Comparison of ENCODE assay signal across 20 cellular contexts in genomic region chr20:57428611-57429496, GRCh38. TPM values are rescaled to one million over a fixed set of nuclear protein-coding genes. Genes with fewer than 3 reads are reported as not detected.
DNase-seq lines count a peak whose midpoint lies in the region; TF ChIP-seq lines count a peak whose summit lies in the region.
"Had no signal": no experiment of that assay in that cellular context is flagged by ENCODE, and none has a peak within 500 bp of the region (broad histone marks: within the 10 kb centered on the region; RNA-seq: fewer than 3 reads in every experiment).

No MANE protein-coding gene starts in this region.

- no peaks in the 10 kb centered on the region for H4K20me1 ChIP-seq in neural progenitor cell (ENCODE audit: low read depth)

- no peaks in the 10 kb centered on the region for H3K9me3 Mint-ChIP-seq in CD8-positive, alpha-beta memory T cell
- no peaks in the 10 kb centered on the region for H3K9me3 Mint-ChIP-seq in neural progenitor cell
- H3K9me3 Mint-ChIP-seq: activated CD4-positive, alpha-beta T cell treated with anti-CD3 and anti-CD28 coated beads, Interleukin-2, amount 10 ng/mL, durations not matched to agents 24 days and 14 days; activated naive CD4-positive, alpha-beta T cell treated with anti-CD3 and anti-CD28 coated beads for 36 hours; dendritic cell treated with granulocyte-macrophage colony-stimulating factor and Interleukin-4, amounts not matched to agents 40 ng/mL and 50 ng/mL, for 4 days; natural killer cell had no signal

- CTCF ChIA-PET in CD8-positive, alpha-beta memory T cell (lab: Charles Lee): interaction anchor here (0.9 to 8.1 kb wide), 5 partner anchors 9 to 47 kb away, joined by 3 to 67 read pairs (median 4); no protein-coding TSS in a partner anchor

- no peaks in the 10 kb centered on the region for H3K79me2 ChIP-seq in neural progenitor cell (ENCODE audit: low read depth)

- H3K36me3 ChIP-seq in CD8-positive, alpha-beta memory T cell (ENCODE audit: insufficient read depth, low read length): no peaks in the 10 kb centered on the region
- H3K36me3 ChIP-seq in neural progenitor cell: no peaks in the 10 kb centered on the region

- no peaks in the 10 kb centered on the region for H3K36me3 Mint-ChIP-seq in CD8-positive, alpha-beta memory T cell
- no peaks in the 10 kb centered on the region for H3K36me3 Mint-ChIP-seq in neural progenitor cell
- H3K36me3 Mint-ChIP-seq: natural killer cell had no signal

- H3K27me3 Mint-ChIP-seq in CD8-positive, alpha-beta memory T cell: no peaks in the 10 kb centered on the region
- peaks cover 4% of the 10 kb centered on the region for H3K27me3 Mint-ChIP-seq in neural progenitor cell (ENCODE audit: insufficient read depth, low read depth)
- H3K27me3 Mint-ChIP-seq: activated CD4-positive, alpha-beta T cell treated with anti-CD3 and anti-CD28 coated beads, Interleukin-2, amount 10 ng/mL, durations not matched to agents 24 days and 14 days had no signal

- H3K4me1 Mint-ChIP-seq in CD8-positive, alpha-beta memory T cell: peaks cover 37 to 70% (median 56%) of the 10 kb centered on the region in 3 donors
- H3K4me1 Mint-ChIP-seq in neural progenitor cell: peaks cover 26% of the 10 kb centered on the region

- H3K4me2 ChIP-seq in neural progenitor cell: no peak overlapping the region

- no peak for TF ChIP-seq CTCF in neural progenitor cell (IDR thresholded peaks at IDR 0.05)

- H3K4me1 ChIP-seq in CD8-positive, alpha-beta memory T cell (ENCODE audit: insufficient read depth, low read length): peaks cover 45% of the 10 kb centered on the region
- H3K4me1 ChIP-seq in neural progenitor cell: peaks cover 10% of the 10 kb centered on the region

- H3K4me3 Mint-ChIP-seq in CD8-positive, alpha-beta memory T cell: no peak overlapping the region
- no peak overlapping the region for H3K4me3 Mint-ChIP-seq in neural progenitor cell
- H3K4me3 Mint-ChIP-seq: activated CD4-positive, alpha-beta T cell treated with anti-CD3 and anti-CD28 coated beads, Interleukin-2, amount 10 ng/mL, durations not matched to agents 24 days and 14 days; activated naive CD4-positive, alpha-beta T cell treated with anti-CD3 and anti-CD28 coated beads for 36 hours; dendritic cell treated with granulocyte-macrophage colony-stimulating factor and Interleukin-4, amounts not matched to agents 40 ng/mL and 50 ng/mL, for 4 days had no signal

- POLR2A ChIA-PET in CD8-positive, alpha-beta memory T cell (lab: Charles Lee): interaction anchor here (0.8 to 1.0 kb wide), 2 partner anchors 31 to 41 kb away, joined by 3 read pairs; no protein-coding TSS in a partner anchor

- H3K27me3 ChIP-seq in CD8-positive, alpha-beta memory T cell (ENCODE audit: insufficient read depth, low read length, poor library complexity, severe bottlenecking): no peaks in the 10 kb centered on the region
- H3K27me3 ChIP-seq in neural progenitor cell: no peaks in the 10 kb centered on the region

- H3F3A ChIP-seq in neural progenitor cell (ENCODE audit: low read depth): no peaks in the 10 kb centered on the region

- H3K4me3 ChIP-seq in CD8-positive, alpha-beta memory T cell (ENCODE audit: low read length): no peak overlapping the region
- no peak overlapping the region for H3K4me3 ChIP-seq in neural progenitor cell
- H3K4me3 ChIP-seq: GM12878, lung had no signal

- H3K27ac ChIP-seq in CD8-positive, alpha-beta memory T cell (ENCODE audit: low read depth, low read length): no peak overlapping the region
- no peak overlapping the region for H3K27ac ChIP-seq in neural progenitor cell
- H3K27ac ChIP-seq: epithelial cell of prostate had no signal

- no peak overlapping the region for H2AFZ ChIP-seq in neural progenitor cell (replicated peaks)

- peak overlapping the region in 1 of 8 donors; percentile 77 for H3K27ac Mint-ChIP-seq in CD8-positive, alpha-beta memory T cell
- H3K27ac Mint-ChIP-seq in neural progenitor cell: no peak overlapping the region
- H3K27ac Mint-ChIP-seq: activated CD4-positive, alpha-beta T cell treated with anti-CD3 and anti-CD28 coated beads, Interleukin-2, amount 10 ng/mL, durations not matched to agents 24 days and 14 days; activated naive CD4-positive, alpha-beta T cell treated with anti-CD3 and anti-CD28 coated beads for 36 hours had no signal

- peak in 12 of 14 donors; percentile 21 to 82 (median 55) for DNase-seq in C1 segment of cervical spinal cord (lab: John Stamatoyannopoulos, UW)
- DNase-seq in NCI-H526 (lab: John Stamatoyannopoulos, UW): peak; percentile 85 to 96
- peak; percentile 46 for DNase-seq in germinal center (ENCODE audit: low spot score)
- DNase-seq in occipital lobe (lab: John Stamatoyannopoulos, UW): peak; percentile 20
- no peak for DNase-seq in CD8-positive, alpha-beta memory T cell
- no peak for DNase-seq in stimulated activated CD4-positive, alpha-beta T cell treated with anti-CD3 and anti-CD28 coated beads, Interleukin-4, amount 100 ng/mL, for 1 hour
- no peak for DNase-seq in NAMALWA (ENCODE audit: low spot score)
- no peak for DNase-seq in neural progenitor cell (ENCODE audit: low spot score)
- DNase-seq: activated CD4-positive, alpha-beta T cell treated with anti-CD3 and anti-CD28 coated beads, Interleukin-2, amount 10 ng/mL, durations not matched to agents 24 days and 14 days; activated naive CD4-positive, alpha-beta T cell treated with anti-CD3 and anti-CD28 coated beads for 36 hours; Calu3; foreskin melanocyte; natural killer cell; NCI-H2029; NCI-H524; stimulated activated CD4-positive, alpha-beta T cell treated with anti-CD3 and anti-CD28 coated beads, Interleukin-1b, Interleukin-23, amount 100 ng/mL, for 48 hours had no signal

- H3K9ac ChIP-seq in neural progenitor cell: no peak overlapping the region

- H3K9me3 ChIP-seq in CD8-positive, alpha-beta memory T cell (ENCODE audit: low read length): no peaks in the 10 kb centered on the region
- no peaks in the 10 kb centered on the region for H3K9me3 ChIP-seq in neural progenitor cell (ENCODE audit: low read depth)

RNA-seq across cellular contexts. Expression of gene RBM38, which starts 37.7 kb away (rescaled TPM):
- 11.2 TPM for total RNA-seq in occipital lobe
- total RNA-seq in CD8-positive, alpha-beta memory T cell: 100 to 1,000 TPM; 101 to 107 TPM
- polyA plus RNA-seq in CD8-positive, alpha-beta memory T cell: 94.4 TPM
- 26.6 and 53.4 TPM in 2 replicates for total RNA-seq in neural progenitor cell (ENCODE audit: low replicate concordance)

Comparison
In these comparisons a context has a peak if more than half of its experiments do, and no peak if none do; other contexts are left out.
1. DNase-seq: peak in C1 segment of cervical spinal cord (12 of 14), NCI-H526 (2 of 2), germinal center (single experiment) and occipital lobe (single experiment); none in CD8-positive, alpha-beta memory T cell (0 of 5), stimulated activated CD4-positive, alpha-beta T cell treated with anti-CD3 and anti-CD28 coated beads, Interleukin-4, amount 100 ng/mL, for 1 hour (single experiment), NAMALWA (single experiment) and neural progenitor cell (single experiment).